2 cellular contexts compared by ENCODE assay signal in the genomic region with DNA sequence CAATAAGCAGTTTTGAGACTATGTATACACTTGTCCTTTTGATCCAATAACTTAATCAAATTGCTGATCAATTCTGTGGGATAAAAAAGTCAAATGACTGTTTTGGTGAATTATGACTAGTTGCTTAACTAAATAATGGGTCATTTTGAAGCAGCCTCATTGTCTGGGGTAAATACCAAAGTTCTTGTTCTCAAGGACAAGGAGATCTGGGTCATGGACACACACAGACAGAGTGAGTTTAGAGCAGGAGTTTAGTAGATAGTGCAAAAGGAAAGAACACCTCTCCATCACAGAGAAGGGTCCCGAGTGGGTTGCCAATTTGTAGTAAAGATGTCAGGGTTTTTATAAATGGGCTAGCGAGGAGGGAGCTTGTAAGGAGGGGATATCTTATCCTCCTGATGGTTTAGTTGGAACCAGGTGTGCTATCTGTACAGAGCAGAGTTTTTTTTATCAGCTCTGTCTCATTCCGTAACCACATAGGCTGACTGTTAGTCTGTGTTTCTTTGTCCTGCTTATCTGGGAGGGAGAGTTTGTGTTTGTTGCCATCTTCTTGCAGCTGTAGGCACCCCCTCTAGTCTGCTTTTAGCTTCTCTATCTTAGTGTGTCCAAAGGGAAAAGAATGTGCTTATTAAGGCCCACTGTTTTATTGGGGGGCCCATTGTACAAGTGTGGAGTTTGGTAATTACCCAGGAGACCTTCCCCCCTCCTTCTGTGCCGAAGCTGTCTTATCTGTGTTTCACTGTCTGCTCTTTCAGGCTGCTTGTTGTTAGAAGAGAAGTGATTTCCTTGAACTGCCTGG.
A peak's percentile ranks its signal among the peaks of the same experiment; 100 is the strongest.
TF ChIP-seq lines count a peak whose summit lies in the region.

No MANE protein-coding gene starts in this region.

TF ChIP-seq in SK-N-SH, 30 proteins besides CTCF, POLR2A, EP300 and RAD21:
- TF ChIP-seq GATA2 (CRISPR knock-in tag; IDR thresholded peaks at IDR 0.05): 0 out of 2 replicates have a peak, but pooled peaks have one; percentile 16
- no peak for TF ChIP-seq SMC3 (IDR thresholded peaks at IDR 0.05; ENCODE audit: low read depth, low read length)

TF ChIP-seq in endothelial cell of umbilical vein, 7 proteins besides CTCF, POLR2A, EP300 and RAD21:
- TF ChIP-seq JUN (IDR thresholded peaks at IDR 0.05; ENCODE audit: borderline replicate concordance, insufficient read depth, insufficient read length, low read depth) (no peak), MYC (IDR thresholded peaks at IDR 0.05; ENCODE audit: low read depth, low read length) (no peak), GATA2 (IDR thresholded peaks at IDR 0.05; ENCODE audit: insufficient read depth, insufficient read length, low read depth, low read length) (no peak), EZH2 (IDR thresholded peaks at IDR 0.05; ENCODE audit: borderline replicate concordance, low read depth, low read length, severe bottlenecking) (no peak), FOS (IDR thresholded peaks at IDR 0.05; ENCODE audit: borderline replicate concordance, insufficient read depth, low read length) (no peak), POLR2AphosphoS5 (IDR thresholded peaks at IDR 0.05; ENCODE audit: insufficient read depth, low read depth, low read length) (no peak)
- TF ChIP-seq, protein P1, sequence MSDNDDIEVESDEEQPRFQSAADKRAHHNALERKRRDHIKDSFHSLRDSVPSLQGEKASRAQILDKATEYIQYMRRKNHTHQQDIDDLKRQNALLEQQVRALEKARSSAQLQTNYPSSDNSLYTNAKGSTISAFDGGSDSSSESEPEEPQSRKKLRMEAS (IDR thresholded peaks at IDR 0.05; ENCODE audit: insufficient read depth, insufficient read length): no peak
